Comparison of ENCODE assay signal across 19 cellular contexts in the genomic region with DNA sequence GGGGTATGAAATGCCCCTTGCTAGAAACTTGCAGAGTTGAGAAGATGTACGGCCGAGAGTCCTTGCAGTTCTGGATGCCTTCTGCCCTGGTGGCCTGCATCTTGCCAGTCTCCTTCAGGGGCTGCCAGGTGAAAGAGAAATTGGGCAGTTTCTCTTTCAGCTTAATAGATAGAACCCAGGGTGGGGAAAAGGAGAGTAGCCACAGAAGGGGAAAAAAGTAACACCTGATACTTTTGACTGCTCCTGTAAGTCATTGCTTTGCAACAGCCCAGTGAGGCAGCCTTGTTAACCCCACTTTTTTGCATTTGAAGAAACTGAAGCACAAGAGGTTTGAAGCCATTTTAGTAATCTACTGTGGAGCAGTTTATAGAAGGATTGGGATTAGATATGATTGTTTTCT.
"Had no signal": no experiment of that assay in that cellular context is flagged by ENCODE, and none has a peak within 500 bp of the region (broad histone marks: within the 10 kb centered on the region; RNA-seq: fewer than 3 reads in every experiment).

No MANE protein-coding gene starts in this region.

- DNase-seq: activated CD4-positive, alpha-beta memory T cell treated with anti-CD3 and anti-CD28 coated beads for 36 hours; activated CD4-positive, alpha-beta T cell treated with anti-CD3 and anti-CD28 coated beads for 48 hours; activated gamma-delta T cell; activated naive CD4-positive, alpha-beta T cell treated with anti-CD3 and anti-CD28 coated beads, Interleukin-2, amount 50 U/mL, for 16 hours; activated naive CD8-positive, alpha-beta T cell treated with anti-CD3 and anti-CD28 coated beads, Interleukin-2, amount 50 U/mL, for 24 hours; activated T-cell treated with anti-CD3 and anti-CD28 coated beads for 4 hours; cerebellar nuclear complex; esophagus squamous epithelium; left colon; lower lobe of right lung; mesendoderm; mucosa of descending colon; nephron progenitor cell; pancreas; right cardiac atrium; stimulated activated CD4-positive, alpha-beta T cell treated with anti-CD3 and anti-CD28 coated beads, Interleukin-4, amount 100 ng/mL, for 4 hours; stimulated activated naive CD8-positive, alpha-beta T cell treated with anti-CD3 and anti-CD28 coated beads, Interleukin-15, Interleukin-2, amounts not matched to agents 100 U/mL and 50 U/mL, for 24 hours; upper lobe of left lung had no signal

- ATAC-seq: activated naive CD8-positive, alpha-beta T cell treated with anti-CD3 and anti-CD28 coated beads, Interleukin-2, amount 50 U/mL, for 24 hours; left colon; lower lobe of right lung; mucosa of descending colon; pancreas; right cardiac atrium; stimulated activated naive CD8-positive, alpha-beta T cell treated with anti-CD3 and anti-CD28 coated beads, Interleukin-15, Interleukin-2, amounts not matched to agents 100 U/mL and 50 U/mL, for 24 hours had no signal

- H3K27ac ChIP-seq: coronary artery, esophagus squamous epithelium, lower lobe of right lung, pancreas, upper lobe of left lung had no signal

- H3K4me3 ChIP-seq: coronary artery, esophagus squamous epithelium, lower lobe of right lung, mucosa of descending colon, pancreas, upper lobe of left lung had no signal

- H3K27me3 ChIP-seq: esophagus squamous epithelium, pancreas, upper lobe of left lung had no signal

- H3K9me3 ChIP-seq: esophagus squamous epithelium, lower lobe of right lung, mucosa of descending colon, pancreas, upper lobe of left lung had no signal

- H3K4me1 ChIP-seq: esophagus squamous epithelium, lower lobe of right lung, pancreas, upper lobe of left lung had no signal
